ENCODE assay signal across 32 cellular contexts in genomic region chr2:136809987-136810386, GRCh38. TPM values are rescaled to one million over a fixed set of nuclear protein-coding genes. Genes with fewer than 3 reads are reported as not detected.
"Had no signal": no experiment of that assay in that cellular context is flagged by ENCODE, and none has a peak within 500 bp of the region (broad histone marks: within the 10 kb centered on the region; RNA-seq: fewer than 3 reads in every experiment).

No MANE protein-coding gene starts in this region.

- ATAC-seq: effector memory CD8-positive, alpha-beta T cell; heart right ventricle; left colon; naive thymus-derived CD8-positive, alpha-beta T cell; right cardiac atrium; stimulated activated effector memory CD8-positive, alpha-beta T cell treated with anti-CD3 and anti-CD28 coated beads, Interleukin-12 subunit alpha, Interleukin-12 subunit beta, amount 100 ng/mL, for 72 hours had no signal

- H3K27me3 ChIP-seq: esophagus squamous epithelium, heart right ventricle, tibial nerve, upper lobe of left lung had no signal

- H3K36me3 ChIP-seq: esophagus squamous epithelium, heart right ventricle, prostate gland, thoracic aorta, tibial nerve, upper lobe of left lung had no signal

- H3K9me3 ChIP-seq: esophagus squamous epithelium, prostate gland, thoracic aorta, upper lobe of left lung had no signal

- H3K4me3 ChIP-seq: esophagus squamous epithelium, heart right ventricle, prostate gland, smooth muscle cell, thoracic aorta, tibial nerve, upper lobe of left lung had no signal

- H3K27ac ChIP-seq: esophagus squamous epithelium, heart right ventricle, prostate gland, thoracic aorta, tibial nerve, upper lobe of left lung had no signal

- DNase-seq: cerebellar nuclear complex; cortex of kidney; effector memory CD8-positive, alpha-beta T cell; erythroblast; esophagus squamous epithelium; foreskin melanocyte; glutamatergic neuron; heart right ventricle; hippocampal formation; immature natural killer cell; islet precursor cell; kidney glomerular epithelial cell; left colon; mesenchymal stem cell; naive thymus-derived CD8-positive, alpha-beta T cell; nephron progenitor cell; nucleus accumbens; right cardiac atrium; stimulated activated CD4-positive, alpha-beta T cell treated with anti-CD3 and anti-CD28 coated beads, Interleukin-12 subunit alpha, Interleukin-12 subunit beta, amount 100 ng/mL, for 4 hours; stimulated activated CD4-positive, alpha-beta T cell treated with anti-CD3 and anti-CD28 coated beads, Interleukin-1b, Interleukin-23, amount 100 ng/mL, for 48 hours; stimulated activated CD4-positive, alpha-beta T cell treated with anti-CD3 and anti-CD28 coated beads, Interleukin-4, amount 100 ng/mL, for 24 hours; stimulated activated naive CD4-positive, alpha-beta T cell treated with Interleukin-2 at 50 U/mL for 16 hours; upper lobe of left lung had no signal

- H3K4me2 ChIP-seq: smooth muscle cell had no signal

- H3K4me1 ChIP-seq: esophagus squamous epithelium, heart right ventricle, prostate gland, tibial nerve, upper lobe of left lung had no signal

RNA-seq across cellular contexts. Expression of gene THSD7B, which starts 44.6 kb away (rescaled TPM):
- total RNA-seq: dermis microvascular lymphatic vessel endothelial cell; lung microvascular endothelial cell; myocyte; naive thymus-derived CD8-positive, alpha-beta T cell; osteocyte; smooth muscle cell had no signal
